ENCODE assay signal across 23 cellular contexts in the genomic region with DNA sequence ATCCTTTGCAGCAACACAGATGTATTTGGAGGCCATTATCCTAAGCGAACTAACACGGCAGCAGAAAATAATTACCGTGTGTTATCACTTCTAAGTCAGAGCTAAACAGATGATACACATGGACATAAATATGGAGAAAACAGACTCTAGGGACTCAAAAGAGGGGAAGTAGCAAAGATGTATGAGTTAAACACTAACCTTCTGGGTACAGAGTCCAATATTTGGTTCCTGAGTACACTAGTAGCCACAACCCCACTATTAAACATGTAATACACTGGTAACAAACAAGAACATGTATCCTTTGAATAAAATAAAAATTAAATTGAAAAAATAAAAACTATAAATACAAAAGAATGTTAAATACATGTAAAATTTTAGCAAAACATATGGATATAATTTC.
"Had no signal": no experiment of that assay in that cellular context is flagged by ENCODE, and none has a peak within 500 bp of the region (broad histone marks: within the 10 kb centered on the region; RNA-seq: fewer than 3 reads in every experiment).

No MANE protein-coding gene starts in this region.

- H3K9me3 ChIP-seq: esophagus muscularis mucosa, gastrocnemius medialis, left lung, lower lobe of right lung, mucosa of descending colon had no signal

- FAIRE-seq: endothelial cell of umbilical vein, islet of Langerhans, keratinocyte had no signal

- ATAC-seq: foreskin keratinocyte; gastrocnemius medialis; heart right ventricle; left cardiac atrium; left lung; left ventricle myocardium superior; lower lobe of right lung; mucosa of descending colon; naive thymus-derived CD8-positive, alpha-beta T cell had no signal

- H3K27ac ChIP-seq: coronary artery, dorsolateral prefrontal cortex, esophagus muscularis mucosa, foreskin keratinocyte, gastrocnemius medialis, heart right ventricle, left lung, lower lobe of right lung had no signal

- H3K4me3 ChIP-seq: coronary artery, dorsolateral prefrontal cortex, esophagus muscularis mucosa, gastrocnemius medialis, heart right ventricle, left lung, lower lobe of right lung, mucosa of descending colon had no signal

- DNase-seq: dermis blood vessel endothelial cell; dorsolateral prefrontal cortex; effector CD4-positive, alpha-beta T cell; effector memory CD4-positive, alpha-beta T cell; foreskin keratinocyte; gastrocnemius medialis; glutamatergic neuron; head of caudate nucleus; heart right ventricle; hippocampal formation; left cardiac atrium; left lung; left ventricle myocardium superior; lower lobe of right lung; mesenchymal stem cell; mucosa of descending colon; naive B cell; naive thymus-derived CD8-positive, alpha-beta T cell had no signal

- H3K27me3 ChIP-seq: dorsolateral prefrontal cortex, esophagus muscularis mucosa, foreskin keratinocyte, gastrocnemius medialis, heart right ventricle, left lung had no signal

- H3K36me3 ChIP-seq: esophagus muscularis mucosa, gastrocnemius medialis, heart right ventricle, left lung, lower lobe of right lung had no signal

- H3K4me1 ChIP-seq: esophagus muscularis mucosa, foreskin keratinocyte, gastrocnemius medialis, heart right ventricle, left lung, lower lobe of right lung had no signal
